In the genomic region with DNA sequence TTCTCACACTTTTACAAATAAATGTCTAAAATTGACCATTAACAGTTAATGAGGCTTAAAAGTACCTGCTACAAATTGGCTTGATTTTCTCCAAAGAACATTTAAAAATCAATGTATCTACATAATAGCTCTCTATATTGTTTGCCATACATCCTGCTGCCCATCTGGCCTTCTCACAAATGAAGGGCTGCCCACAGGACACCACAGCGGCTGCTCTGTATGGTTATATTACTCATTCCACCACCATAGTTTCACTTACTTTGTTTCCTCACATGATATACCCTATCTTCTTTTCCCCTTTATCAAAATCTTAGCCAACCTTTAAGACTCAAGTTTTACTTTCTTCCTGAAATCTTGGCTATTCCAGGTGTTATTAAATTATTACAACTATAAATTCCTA, we compare ENCODE assay signal across 24 cellular contexts.
"Had no signal": no experiment of that assay in that cellular context is flagged by ENCODE, and none has a peak within 500 bp of the region (broad histone marks: within the 10 kb centered on the region; RNA-seq: fewer than 3 reads in every experiment).

No MANE protein-coding gene starts in this region.

- H3K36me3 ChIP-seq: colonic mucosa, esophagus muscularis mucosa, esophagus squamous epithelium, gastrocnemius medialis, gastroesophageal sphincter, heart left ventricle, heart right ventricle had no signal

- ATAC-seq: effector memory CD8-positive, alpha-beta T cell; esophagus mucosa; foreskin keratinocyte; gastrocnemius medialis; gastroesophageal sphincter; heart left ventricle; heart right ventricle had no signal

- H3K4me3 ChIP-seq: colonic mucosa, coronary artery, dorsolateral prefrontal cortex, esophagus muscularis mucosa, esophagus squamous epithelium, gastrocnemius medialis, gastroesophageal sphincter, heart left ventricle, heart right ventricle had no signal

- DNase-seq: colonic mucosa; cortex of kidney; dermis blood vessel endothelial cell; dorsolateral prefrontal cortex; effector CD4-positive, alpha-beta T cell; effector CD8-positive, alpha-beta T cell; effector memory CD4-positive, alpha-beta T cell; effector memory CD8-positive, alpha-beta T cell; endodermal cell; erythroblast; esophagus squamous epithelium; foreskin fibroblast; foreskin keratinocyte; foreskin melanocyte; gastrocnemius medialis; glutamatergic neuron; head of caudate nucleus; heart left ventricle; heart right ventricle had no signal

- H3K4me1 ChIP-seq: colonic mucosa, esophagus muscularis mucosa, esophagus squamous epithelium, foreskin keratinocyte, gastrocnemius medialis, gastroesophageal sphincter, heart left ventricle, heart right ventricle had no signal

- H3K27me3 ChIP-seq: colonic mucosa, dorsolateral prefrontal cortex, esophagus muscularis mucosa, esophagus squamous epithelium, foreskin keratinocyte, gastrocnemius medialis, gastroesophageal sphincter, heart left ventricle, heart right ventricle had no signal

- H3K9me3 ChIP-seq: colonic mucosa, gastrocnemius medialis had no signal

- H3K27ac ChIP-seq: colonic mucosa, coronary artery, dorsolateral prefrontal cortex, epithelial cell of prostate, esophagus muscularis mucosa, esophagus squamous epithelium, foreskin keratinocyte, gastrocnemius medialis, gastroesophageal sphincter, heart left ventricle, heart right ventricle had no signal
